ENCODE assay signal across 8 cellular contexts in genomic region chr7:69597278-69598076, GRCh38. TPM values are rescaled to one million over a fixed set of nuclear protein-coding genes. Genes with fewer than 3 reads are reported as not detected.
A peak's percentile ranks its signal among the peaks of the same experiment; 100 is the strongest.
DNase-seq lines count a peak whose midpoint lies in the region; ATAC-seq, FAIRE-seq and TF ChIP-seq lines count a peak whose summit lies in the region.

No MANE protein-coding gene starts in this region.

- FAIRE-seq in bronchial epithelial cell (lab: Jason Lieb, UNC): no peak

- DNase-seq in ELF-1 (ENCODE audit: low read depth, low spot score): peak; percentile 75
- DNase-seq in LNCaP clone FGC (ENCODE audit: low read depth): no peak
- DNase-seq in bronchial epithelial cell (ENCODE audit: low read depth): no peak
- peak; percentile 64 for DNase-seq in lower lobe of right lung
- DNase-seq in testis: peak; percentile 56
- DNase-seq in NCI-H2029 treated with DMSO at 0.1 percent for 48 hours (lab: John Stamatoyannopoulos, UW): no peak
- DNase-seq in NOMO-1 (lab: John Stamatoyannopoulos, UW; ENCODE audit: unreplicated experiment in 2 of 2): no peak

- no peaks in the 10 kb centered on the region for H3K36me3 ChIP-seq in bronchial epithelial cell (ENCODE audit: control insufficient read depth, insufficient read depth, low read length)
- no peaks in the 10 kb centered on the region for H3K36me3 ChIP-seq in lower lobe of right lung
- no peaks in the 10 kb centered on the region for H3K36me3 ChIP-seq in testis (ENCODE audit: low read depth, missing control alignments)

- no peak for TF ChIP-seq CTCF in LNCaP clone FGC (IDR thresholded peaks at IDR 0.05; ENCODE audit: control insufficient read depth, extremely low read depth, insufficient read depth)
- no peak for TF ChIP-seq CTCF in bronchial epithelial cell (IDR thresholded peaks at IDR 0.05; ENCODE audit: insufficient read depth, low read length, severe bottlenecking)
- no peak for TF ChIP-seq CTCF in lower lobe of right lung (IDR thresholded peaks at IDR 0.05)
- no peak for TF ChIP-seq CTCF in testis (IDR thresholded peaks at IDR 0.05)

- WGBS in testis, 2 donors: 1 to 2% methylated on average over 27 to 38 of the region's 78 CpGs

- ATAC-seq in GM21576 (IDR thresholded peaks at IDR 0.05; ENCODE audit: unreplicated experiment) (peak; percentile 23), lower lobe of right lung (peak; percentile 37 to 58)

- intact Hi-C loops in lower lobe of right lung (cut with DNase I): no loop called here
- intact Hi-C loops in testis (cut with DNase I; ENCODE audit: low total_unique reads): no loop called here

- no peaks in the 10 kb centered on the region for H3K9me3 ChIP-seq in lower lobe of right lung
- no peaks in the 10 kb centered on the region for H3K9me3 ChIP-seq in testis

- H3K4me1 ChIP-seq in lower lobe of right lung (peaks cover 16% of the 10 kb centered on the region), testis (peaks cover 11% of the 10 kb centered on the region)

- peaks cover 18% of the 10 kb centered on the region for H3K27me3 ChIP-seq in bronchial epithelial cell (ENCODE audit: control insufficient read depth, insufficient read depth, low read length)
- no peaks in the 10 kb centered on the region for H3K27me3 ChIP-seq in lower lobe of right lung (ENCODE audit: low read depth)
- H3K27me3 ChIP-seq in testis: no peaks in the 10 kb centered on the region

- H3K27ac ChIP-seq in lower lobe of right lung (peak overlapping the region; percentile 79), testis (peak overlapping the region; percentile 93 to 95)

- H3K4me3 ChIP-seq in LNCaP clone FGC (ENCODE audit: low read depth, low read length) (peak overlapping the region; percentile 21), bronchial epithelial cell (ENCODE audit: low read depth, low read length) (peak overlapping the region; percentile 7), lower lobe of right lung (peak overlapping the region; percentile 83), testis (peak overlapping the region; percentile 82 to 87)

- TF ChIP-seq POLR2A in testis (IDR thresholded peaks at IDR 0.05): no peak

RNA-seq across cellular contexts. Expression of gene AUTS2, which starts 0.8 kb away (rescaled TPM):
- total RNA-seq in bronchial epithelial cell (9.5 and 11.8 TPM in 2 replicates), lower lobe of right lung (45.7 TPM), testis (10 to 100 TPM; 56.1 to 75.5 TPM)
- 21.3 TPM for polyA plus RNA-seq in testis (ENCODE audit: insufficient read depth, low read depth, low replicate concordance)

Comparison
In these comparisons a context has a peak if more than half of its experiments do, and no peak if none do; other contexts are left out.
1. DNase-seq: peak in ELF-1 (single experiment), lower lobe of right lung (single experiment) and testis (single experiment); none in LNCaP clone FGC (single experiment), bronchial epithelial cell (single experiment), NCI-H2029 treated with DMSO at 0.1 percent for 48 hours (single experiment) and NOMO-1 (0 of 2).
2. H3K4me3 ChIP-seq: peak in every context shown above with its lines; median percentile 84 in testis; 83 in lower lobe of right lung; 21 in LNCaP clone FGC; 7 in bronchial epithelial cell.